1 cellular context compared by ENCODE assay signal in genomic region chr20:38550274-38550673, GRCh38.
TF ChIP-seq lines count a peak whose summit lies in the region.

No MANE protein-coding gene starts in this region.

TF ChIP-seq in WTC11, 78 proteins besides CTCF, POLR2A, EP300 and RAD21 (continued from another document):
- no peak for TF ChIP-seq ZNF425 (CRISPR knock-in tag; conservative IDR thresholded peaks at IDR 0.05)
- TF ChIP-seq HMGA2 (CRISPR knock-in tag; IDR thresholded peaks at IDR 0.05), result no peak
- no peak for TF ChIP-seq MLX (CRISPR knock-in tag; IDR thresholded peaks at IDR 0.05)
